ENCODE assay signal across 22 cellular contexts in genomic region chr16:87348616-87349157, GRCh38. TPM values are rescaled to one million over a fixed set of nuclear protein-coding genes. Genes with fewer than 3 reads are reported as not detected.
"Had no signal": no experiment of that assay in that cellular context is flagged by ENCODE, and none has a peak within 500 bp of the region (broad histone marks: within the 10 kb centered on the region; RNA-seq: fewer than 3 reads in every experiment).

No MANE protein-coding gene starts in this region.

- H3K27me3 Mint-ChIP-seq: activated CD4-positive, alpha-beta T cell treated with anti-CD3 and anti-CD28 coated beads, Interleukin-2, amount 10 ng/mL, durations not matched to agents 7 days and 5 days; activated T-helper 17 cell treated with anti-CD3 and anti-CD28 coated beads, Interleukin-2, amount 50 U/mL, for 72 hours; central memory CD8-positive, alpha-beta T cell; memory B cell; stimulated activated naive B cell treated with anti-CD40 and anti-IgM and Interleukin-4, amounts not matched to agents 10 μg/mL and 1 μg/mL and 100 μg/mL, for 72 hours; type B pancreatic cell had no signal

- DNase-seq: activated CD4-positive, alpha-beta T cell treated with anti-CD3 and anti-CD28 coated beads, Interleukin-2, amount 10 ng/mL, durations not matched to agents 7 days and 5 days; activated CD8-positive, alpha-beta T cell treated with anti-CD3 and anti-CD28 coated beads, Interleukin-2, amount 10 ng/mL, durations not matched to agents 7 days and 5 days; adrenal gland; colonic mucosa; dorsolateral prefrontal cortex; esophagus squamous epithelium; gastrocnemius medialis; heart left ventricle; nucleus accumbens; stimulated activated CD4-positive, alpha-beta T cell treated with anti-CD3 and anti-CD28 coated beads, Interleukin-15, amount 100 ng/mL, for 24 hours; stimulated activated naive B cell treated with anti-CD40 and anti-IgM and Interleukin-4, amounts not matched to agents 10 μg/mL and 1 μg/mL and 100 μg/mL, for 72 hours; T1000 had no signal

- H3K4me1 ChIP-seq: adrenal gland, colonic mucosa had no signal

- H3K36me3 ChIP-seq: colonic mucosa had no signal

- H3K4me3 Mint-ChIP-seq: activated CD4-positive, alpha-beta T cell treated with anti-CD3 and anti-CD28 coated beads, Interleukin-2, amount 10 ng/mL, durations not matched to agents 7 days and 5 days; activated CD8-positive, alpha-beta T cell treated with anti-CD3 and anti-CD28 coated beads, Interleukin-2, amount 10 ng/mL, durations not matched to agents 7 days and 5 days; activated T-helper 17 cell treated with anti-CD3 and anti-CD28 coated beads, Interleukin-2, amount 50 U/mL, for 72 hours; central memory CD8-positive, alpha-beta T cell; memory B cell; nephron; stimulated activated naive B cell treated with anti-CD40 and anti-IgM and Interleukin-4, amounts not matched to agents 10 μg/mL and 1 μg/mL and 100 μg/mL, for 72 hours; type B pancreatic cell had no signal

- H3K27me3 ChIP-seq: adrenal gland, ascending aorta, colonic mucosa, dorsolateral prefrontal cortex, esophagus squamous epithelium, gastrocnemius medialis, heart left ventricle, vagina had no signal

- H3K27ac ChIP-seq: adrenal gland, ascending aorta, colonic mucosa, esophagus squamous epithelium, heart left ventricle, thoracic aorta, vagina had no signal

- H3K4me3 ChIP-seq: adrenal gland, ascending aorta, colonic mucosa, dorsolateral prefrontal cortex, esophagus squamous epithelium, gastrocnemius medialis, heart left ventricle, smooth muscle cell, thoracic aorta, vagina had no signal

- H3K27ac Mint-ChIP-seq: activated T-helper 17 cell treated with anti-CD3 and anti-CD28 coated beads, Interleukin-2, amount 50 U/mL, for 72 hours; memory B cell; nephron; type B pancreatic cell had no signal

- H3K9me3 Mint-ChIP-seq: activated CD4-positive, alpha-beta T cell treated with anti-CD3 and anti-CD28 coated beads, Interleukin-2, amount 10 ng/mL, durations not matched to agents 7 days and 5 days; activated T-helper 17 cell treated with anti-CD3 and anti-CD28 coated beads, Interleukin-2, amount 50 U/mL, for 72 hours; central memory CD8-positive, alpha-beta T cell; memory B cell; nephron; stimulated activated naive B cell treated with anti-CD40 and anti-IgM and Interleukin-4, amounts not matched to agents 10 μg/mL and 1 μg/mL and 100 μg/mL, for 72 hours; type B pancreatic cell had no signal

- ATAC-seq: activated CD8-positive, alpha-beta T cell treated with anti-CD3 and anti-CD28 coated beads, Interleukin-2, amount 10 ng/mL, durations not matched to agents 7 days and 5 days; activated T-helper 17 cell treated with anti-CD3 and anti-CD28 coated beads, Interleukin-2, amount 50 U/mL, for 72 hours; gastrocnemius medialis; heart left ventricle; sciatic nerve; stimulated activated naive B cell treated with anti-CD40 and anti-IgM and Interleukin-4, amounts not matched to agents 10 μg/mL and 1 μg/mL and 100 μg/mL, for 72 hours had no signal

- H3K9me3 ChIP-seq: adrenal gland, ascending aorta, colonic mucosa, esophagus squamous epithelium, gastrocnemius medialis, heart left ventricle, thoracic aorta, vagina had no signal

RNA-seq across cellular contexts. Expression of gene C16orf95, which starts 31.5 kb away (rescaled TPM):
- total RNA-seq: ascending aorta had no signal
